Comparison of ENCODE assay signal across 2 cellular contexts in the genomic region with DNA sequence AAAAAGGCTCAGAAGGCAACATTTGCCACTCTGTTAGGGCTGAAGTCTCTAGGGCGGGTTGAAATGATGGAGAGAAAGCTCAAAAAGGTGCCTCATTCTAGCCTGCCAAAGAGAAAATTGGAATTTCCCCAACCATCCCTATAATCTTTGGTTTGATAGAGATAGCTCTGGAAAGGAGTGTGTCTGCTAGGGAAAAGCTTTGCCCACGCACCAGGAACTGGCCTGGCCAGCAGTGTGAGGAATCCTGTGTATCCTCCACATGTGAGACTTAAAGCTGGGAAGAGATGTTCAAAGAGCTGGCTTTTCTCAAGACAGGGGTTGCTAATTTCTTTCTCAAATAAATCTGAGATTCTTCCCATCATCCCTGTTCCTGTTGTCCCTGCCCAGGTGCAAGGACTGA.
TF ChIP-seq lines count a peak whose summit lies in the region.

No MANE protein-coding gene starts in this region.

TF ChIP-seq in H1, 55 proteins besides CTCF, POLR2A, EP300 and RAD21:
- no peak for TF ChIP-seq CBX5 (IDR thresholded peaks at IDR 0.05; ENCODE audit: low read depth, low read length)
- no peak for TF ChIP-seq YY1 (IDR thresholded peaks at IDR 0.05; ENCODE audit: low read depth, low read length)
- no peak for TF ChIP-seq TAF7 (optimal IDR thresholded peaks at IDR 0.05; ENCODE audit: borderline replicate concordance, low read depth, low read length)
- TF ChIP-seq PHF8 (conservative IDR thresholded peaks at IDR 0.05; ENCODE audit: low read depth, low read length), result no peak
- TF ChIP-seq, protein P1, sequence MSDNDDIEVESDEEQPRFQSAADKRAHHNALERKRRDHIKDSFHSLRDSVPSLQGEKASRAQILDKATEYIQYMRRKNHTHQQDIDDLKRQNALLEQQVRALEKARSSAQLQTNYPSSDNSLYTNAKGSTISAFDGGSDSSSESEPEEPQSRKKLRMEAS (IDR thresholded peaks at IDR 0.05), result no peak
- TF ChIP-seq JUN (IDR thresholded peaks at IDR 0.05; ENCODE audit: low read depth, low read length), result no peak
- no peak for TF ChIP-seq SIX5 (IDR thresholded peaks at IDR 0.05; ENCODE audit: low read depth, low read length)
- no peak for TF ChIP-seq CHD1 (IDR thresholded peaks at IDR 0.05; ENCODE audit: low read depth, low read length)
- TF ChIP-seq JUND (IDR thresholded peaks at IDR 0.05; ENCODE audit: low read length), result no peak
- TF ChIP-seq HDAC6 (IDR thresholded peaks at IDR 0.05; ENCODE audit: low read depth, low read length), result no peak
- no peak for TF ChIP-seq SAP30 (IDR thresholded peaks at IDR 0.05; ENCODE audit: insufficient read depth, insufficient replicate concordance, low read length)
- no peak for TF ChIP-seq GABPA (IDR thresholded peaks at IDR 0.05; ENCODE audit: borderline replicate concordance, insufficient read depth, low read length)
- TF ChIP-seq RBBP5 (IDR thresholded peaks at IDR 0.05; ENCODE audit: borderline replicate concordance, low read depth, low read length), result no peak
- TF ChIP-seq CEBPB (IDR thresholded peaks at IDR 0.05; ENCODE audit: low read depth, low read length), result no peak

TF ChIP-seq in GM23338, 12 proteins besides CTCF, POLR2A, EP300 and RAD21:
- no peak for TF ChIP-seq ZNF114 (CRISPR knock-in tag; IDR thresholded peaks at IDR 0.05)
